ENCODE assay signal across 13 cellular contexts in the genomic region with DNA sequence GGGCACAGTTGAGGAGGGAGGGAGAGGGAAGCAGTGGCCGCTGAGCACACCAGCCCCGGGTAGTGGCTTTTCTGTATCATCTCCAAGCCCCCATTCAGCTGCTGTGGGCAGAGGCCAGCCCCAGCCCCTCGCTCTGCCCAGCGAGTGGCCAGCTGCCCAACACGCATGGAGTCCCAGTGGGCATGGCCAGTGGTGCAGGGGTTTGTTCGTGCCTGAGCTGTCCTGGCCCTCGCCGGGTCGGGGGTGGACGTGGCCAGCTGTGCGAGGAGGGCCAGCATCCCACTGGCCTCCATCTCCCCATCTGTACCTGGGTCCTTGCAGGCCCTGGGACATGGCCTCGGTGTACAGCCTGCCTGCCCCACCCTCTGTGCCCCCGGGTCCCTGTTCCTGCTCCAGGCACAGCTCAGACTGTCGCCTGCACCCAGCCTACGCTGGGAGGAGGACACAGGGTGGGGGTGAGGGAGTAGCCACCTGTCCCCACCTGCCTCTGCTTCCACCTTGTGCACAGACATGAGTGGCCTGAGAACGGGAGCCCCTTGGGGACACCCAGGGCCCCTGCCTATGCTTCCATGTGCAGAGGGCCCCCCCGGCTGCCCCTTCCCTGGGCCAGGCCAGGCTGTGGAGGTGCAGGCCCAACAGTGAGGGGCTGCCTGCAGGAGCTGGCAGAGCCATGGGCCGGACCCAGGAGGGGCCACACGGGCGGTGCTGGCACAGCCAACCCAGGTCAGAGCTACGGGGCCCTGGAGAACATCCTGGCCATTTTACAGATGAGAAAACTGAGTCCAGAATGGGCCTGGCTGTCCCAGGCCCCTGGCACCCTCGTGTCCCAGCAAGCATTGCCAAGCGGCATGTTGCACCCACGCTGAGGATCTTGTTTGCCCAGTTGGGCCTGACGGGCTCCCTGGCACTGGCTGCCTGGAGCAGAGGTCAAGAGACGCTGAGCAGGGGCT. TPM values are rescaled to one million over a fixed set of nuclear protein-coding genes. Genes with fewer than 3 reads are reported as not detected.
DNase-seq lines count a peak whose midpoint lies in the region; ATAC-seq and TF ChIP-seq lines count a peak whose summit lies in the region.
"Had no signal": no experiment of that assay in that cellular context is flagged by ENCODE, and none has a peak within 500 bp of the region (broad histone marks: within the 10 kb centered on the region; RNA-seq: fewer than 3 reads in every experiment).

No MANE protein-coding gene starts in this region.

- ATAC-seq in activated CD8-positive, alpha-beta memory T cell treated with anti-CD3 and anti-CD28 coated beads, Interleukin-2, amount 10 ng/mL, durations not matched to agents 7 days and 5 days = no peak
- no peak for ATAC-seq in activated CD8-positive, alpha-beta T cell treated with anti-CD3 and anti-CD28 coated beads for 36 hours
- ATAC-seq in stimulated activated naive CD8-positive, alpha-beta T cell treated with anti-CD3 and anti-CD28 coated beads, Interleukin-15, amount 100 ng/mL, for 72 hours = no peak
- ATAC-seq: K562 had no signal

- CTCF ChIA-PET in activated CD8-positive, alpha-beta memory T cell treated with anti-CD3 and anti-CD28 coated beads, Interleukin-2, amount 10 ng/mL, durations not matched to agents 7 days and 5 days (lab: Charles Lee) = interaction anchor here (1.4 kb wide), 1 partner anchor 30 kb away, joined by 6 read pairs; a partner anchor contains a TSS
- CTCF ChIA-PET in activated CD8-positive, alpha-beta T cell treated with anti-CD3 and anti-CD28 coated beads for 36 hours (lab: Charles Lee) = no interaction called here

- H3K27me3 Mint-ChIP-seq in activated CD8-positive, alpha-beta memory T cell treated with anti-CD3 and anti-CD28 coated beads, Interleukin-2, amount 10 ng/mL, durations not matched to agents 7 days and 5 days = no peaks in the 10 kb centered on the region
- H3K27me3 Mint-ChIP-seq in activated CD8-positive, alpha-beta T cell treated with anti-CD3 and anti-CD28 coated beads for 36 hours = no peaks in the 10 kb centered on the region
- H3K27me3 Mint-ChIP-seq in stimulated activated naive CD8-positive, alpha-beta T cell treated with anti-CD3 and anti-CD28 coated beads, Interleukin-15, amount 100 ng/mL, for 72 hours = no peaks in the 10 kb centered on the region

- no peaks in the 10 kb centered on the region for H3K27me3 ChIP-seq in layer of hippocampus (ENCODE audit: control insufficient read depth, insufficient read depth, low read length)
- H3K27me3 ChIP-seq: uterus had no signal

- no peaks in the 10 kb centered on the region for H3K9me3 Mint-ChIP-seq in activated CD8-positive, alpha-beta memory T cell treated with anti-CD3 and anti-CD28 coated beads, Interleukin-2, amount 10 ng/mL, durations not matched to agents 7 days and 5 days (ENCODE audit: low read depth)
- no peaks in the 10 kb centered on the region for H3K9me3 Mint-ChIP-seq in activated CD8-positive, alpha-beta T cell treated with anti-CD3 and anti-CD28 coated beads for 36 hours
- H3K9me3 Mint-ChIP-seq in stimulated activated naive CD8-positive, alpha-beta T cell treated with anti-CD3 and anti-CD28 coated beads, Interleukin-15, amount 100 ng/mL, for 72 hours = no peaks in the 10 kb centered on the region

- H3K27ac ChIP-seq in layer of hippocampus (ENCODE audit: low read depth, low read length) = peak overlapping the region; percentile 97

- peaks cover 27% of the 10 kb centered on the region for H3K4me1 Mint-ChIP-seq in activated CD8-positive, alpha-beta memory T cell treated with anti-CD3 and anti-CD28 coated beads, Interleukin-2, amount 10 ng/mL, durations not matched to agents 7 days and 5 days
- H3K4me1 Mint-ChIP-seq in activated CD8-positive, alpha-beta T cell treated with anti-CD3 and anti-CD28 coated beads for 36 hours (ENCODE audit: low read depth) = peaks cover 37% of the 10 kb centered on the region
- peaks cover 70% of the 10 kb centered on the region for H3K4me1 Mint-ChIP-seq in stimulated activated naive CD8-positive, alpha-beta T cell treated with anti-CD3 and anti-CD28 coated beads, Interleukin-15, amount 100 ng/mL, for 72 hours

- intact Hi-C loops in activated CD8-positive, alpha-beta T cell treated with anti-CD3 and anti-CD28 coated beads for 36 hours (cut with micrococcal nuclease) = no loop called here

- DNase-seq in activated CD8-positive, alpha-beta memory T cell treated with anti-CD3 and anti-CD28 coated beads, Interleukin-2, amount 10 ng/mL, durations not matched to agents 7 days and 5 days = no peak
- DNase-seq in activated CD8-positive, alpha-beta memory T cell treated with anti-CD3 and anti-CD28 coated beads, Interleukin-2, amount 50 U/mL, for 48 hours = no peak
- DNase-seq in activated CD8-positive, alpha-beta T cell treated with anti-CD3 and anti-CD28 coated beads for 36 hours = no peak
- no peak for DNase-seq in stimulated activated naive CD8-positive, alpha-beta T cell treated with anti-CD3 and anti-CD28 coated beads, Interleukin-15, amount 100 ng/mL, for 72 hours
- DNase-seq in HuH-7 (ENCODE audit: low spot score) = no peak
- DNase-seq in stimulated activated CD4-positive, alpha-beta T cell treated with anti-CD3 and anti-CD28 coated beads, Interleukin-2, amount 100 ng/mL, for 48 hours = no peak
- DNase-seq in NCI-H226 = no peak
- DNase-seq: activated CD4-positive, alpha-beta T cell treated with anti-CD3 and anti-CD28 coated beads, Interleukin-2, amount 50 U/mL, for 1 hour; NCI-H446 treated with DMSO at 0.1 percent for 48 hours; stimulated activated CD4-positive, alpha-beta T cell treated with anti-CD3 and anti-CD28 coated beads, Interleukin-4, amount 100 ng/mL, for 1 hour; uterus had no signal

- TF ChIP-seq CTCF in activated CD8-positive, alpha-beta T cell treated with anti-CD3 and anti-CD28 coated beads for 36 hours (IDR thresholded peaks at IDR 0.05) = no peak

- POLR2A ChIA-PET in activated CD8-positive, alpha-beta T cell treated with anti-CD3 and anti-CD28 coated beads for 36 hours (lab: Charles Lee) = interaction anchor here (0.5 to 4.9 kb wide), 4 partner anchors 10 to 31 kb away, joined by 3 to 26 read pairs (median 4); a partner anchor contains a TSS

- H3K4me3 Mint-ChIP-seq in activated CD8-positive, alpha-beta memory T cell treated with anti-CD3 and anti-CD28 coated beads, Interleukin-2, amount 10 ng/mL, durations not matched to agents 7 days and 5 days = no peak overlapping the region
- peak overlapping the region; percentile 59 for H3K4me3 Mint-ChIP-seq in activated CD8-positive, alpha-beta T cell treated with anti-CD3 and anti-CD28 coated beads for 36 hours
- peak overlapping the region; percentile 63 to 79 for H3K4me3 Mint-ChIP-seq in stimulated activated naive CD8-positive, alpha-beta T cell treated with anti-CD3 and anti-CD28 coated beads, Interleukin-15, amount 100 ng/mL, for 72 hours

- H3K36me3 Mint-ChIP-seq in activated CD8-positive, alpha-beta memory T cell treated with anti-CD3 and anti-CD28 coated beads, Interleukin-2, amount 10 ng/mL, durations not matched to agents 7 days and 5 days = no peaks in the 10 kb centered on the region
- H3K36me3 Mint-ChIP-seq in activated CD8-positive, alpha-beta T cell treated with anti-CD3 and anti-CD28 coated beads for 36 hours (ENCODE audit: low read depth) = peaks cover 2% of the 10 kb centered on the region

- H3K27ac Mint-ChIP-seq in activated CD8-positive, alpha-beta memory T cell treated with anti-CD3 and anti-CD28 coated beads, Interleukin-2, amount 10 ng/mL, durations not matched to agents 7 days and 5 days = peak overlapping the region; percentile 59
- H3K27ac Mint-ChIP-seq in activated CD8-positive, alpha-beta T cell treated with anti-CD3 and anti-CD28 coated beads for 36 hours = peak overlapping the region; percentile 86
- peak overlapping the region; percentile 97 for H3K27ac Mint-ChIP-seq in stimulated activated naive CD8-positive, alpha-beta T cell treated with anti-CD3 and anti-CD28 coated beads, Interleukin-15, amount 100 ng/mL, for 72 hours

RNA-seq across cellular contexts. Expression of a gene that starts 4.3 kb away (rescaled TPM):
- 10 to 100 TPM; 59.9 to 63.6 TPM for total RNA-seq in activated CD8-positive, alpha-beta memory T cell treated with anti-CD3 and anti-CD28 coated beads, Interleukin-2, amount 10 ng/mL, durations not matched to agents 7 days and 5 days
- 10 to 100 TPM; 61.5 to 65.0 TPM for total RNA-seq in activated CD8-positive, alpha-beta T cell treated with anti-CD3 and anti-CD28 coated beads for 36 hours

RNA-seq across cellular contexts. Expression of a gene that starts 30.3 kb away (rescaled TPM):
- 1 to 10 TPM; 2.5 to 3.5 TPM for total RNA-seq in activated CD8-positive, alpha-beta memory T cell treated with anti-CD3 and anti-CD28 coated beads, Interleukin-2, amount 10 ng/mL, durations not matched to agents 7 days and 5 days
- 1 to 10 TPM; 2.7 to 3.0 TPM for total RNA-seq in activated CD8-positive, alpha-beta T cell treated with anti-CD3 and anti-CD28 coated beads for 36 hours

RNA-seq across cellular contexts. Expression of a gene that starts 59.2 kb away (rescaled TPM):
- 100 to 1,000 TPM; 127 to 140 TPM for total RNA-seq in activated CD8-positive, alpha-beta memory T cell treated with anti-CD3 and anti-CD28 coated beads, Interleukin-2, amount 10 ng/mL, durations not matched to agents 7 days and 5 days
- total RNA-seq in activated CD8-positive, alpha-beta T cell treated with anti-CD3 and anti-CD28 coated beads for 36 hours = 100 to 1,000 TPM; 115 to 125 TPM
